ENCODE assay signal across 7 cellular contexts in genomic region chr14:105092912-105093425, GRCh38. TPM values are rescaled to one million over a fixed set of nuclear protein-coding genes. Genes with fewer than 3 reads are reported as not detected.
DNase-seq lines count a peak whose midpoint lies in the region; ATAC-seq lines count a peak whose summit lies in the region.

No MANE protein-coding gene starts in this region.

- peak; percentile 65 for DNase-seq in HuH-7 (ENCODE audit: low spot score)
- peak; percentile 71 for DNase-seq in activated CD4-positive, alpha-beta memory T cell treated with anti-CD3 and anti-CD28 coated beads, Interleukin-2, amount 10 ng/mL, durations not matched to agents 7 days and 5 days
- DNase-seq in effector CD8-positive, alpha-beta T cell (lab: John Stamatoyannopoulos, UW) = peak; percentile 38
- peak; percentile 47 for DNase-seq in mucosa of gallbladder (ENCODE audit: low spot score)
- DNase-seq in stimulated activated naive CD8-positive, alpha-beta T cell treated with anti-CD3 and anti-CD28 coated beads, Interleukin-15, Interleukin-2, amounts not matched to agents 100 U/mL and 50 U/mL, for 24 hours = peak; percentile 73
- no peak for DNase-seq in GM19240 (ENCODE audit: insufficient read length, low spot score)

- peak overlapping the region; percentile 77 for H3K4me3 Mint-ChIP-seq in activated CD4-positive, alpha-beta memory T cell treated with anti-CD3 and anti-CD28 coated beads, Interleukin-2, amount 10 ng/mL, durations not matched to agents 7 days and 5 days

- no peaks in the 10 kb centered on the region for H3K36me3 Mint-ChIP-seq in activated CD4-positive, alpha-beta memory T cell treated with anti-CD3 and anti-CD28 coated beads, Interleukin-2, amount 10 ng/mL, durations not matched to agents 7 days and 5 days (ENCODE audit: low read depth)

- POLR2A ChIA-PET in activated CD4-positive, alpha-beta memory T cell treated with anti-CD3 and anti-CD28 coated beads, Interleukin-2, amount 10 ng/mL, durations not matched to agents 7 days and 5 days (lab: Charles Lee) = interaction anchor here (1.0 kb wide), 1 partner anchor 28 kb away, joined by 3 read pairs; the partner anchor contains the start of gene GPR132

- peak overlapping the region; percentile 69 for H3K27ac Mint-ChIP-seq in activated CD4-positive, alpha-beta memory T cell treated with anti-CD3 and anti-CD28 coated beads, Interleukin-2, amount 10 ng/mL, durations not matched to agents 7 days and 5 days

- peak; percentile 37 for ATAC-seq in GM18511 (IDR thresholded peaks at IDR 0.05; ENCODE audit: unreplicated experiment)
- ATAC-seq in stimulated activated naive CD8-positive, alpha-beta T cell treated with anti-CD3 and anti-CD28 coated beads, Interleukin-15, Interleukin-2, amounts not matched to agents 100 U/mL and 50 U/mL, for 24 hours = peak; percentile 6

- H3K4me1 Mint-ChIP-seq in activated CD4-positive, alpha-beta memory T cell treated with anti-CD3 and anti-CD28 coated beads, Interleukin-2, amount 10 ng/mL, durations not matched to agents 7 days and 5 days = peaks cover 28% of the 10 kb centered on the region

- no peaks in the 10 kb centered on the region for H3K9me3 Mint-ChIP-seq in activated CD4-positive, alpha-beta memory T cell treated with anti-CD3 and anti-CD28 coated beads, Interleukin-2, amount 10 ng/mL, durations not matched to agents 7 days and 5 days

- H3K27me3 Mint-ChIP-seq in activated CD4-positive, alpha-beta memory T cell treated with anti-CD3 and anti-CD28 coated beads, Interleukin-2, amount 10 ng/mL, durations not matched to agents 7 days and 5 days = peaks cover 7% of the 10 kb centered on the region

- CTCF ChIA-PET in activated CD4-positive, alpha-beta memory T cell treated with anti-CD3 and anti-CD28 coated beads, Interleukin-2, amount 10 ng/mL, durations not matched to agents 7 days and 5 days (lab: Charles Lee) = no interaction called here

RNA-seq across cellular contexts. Expression of gene GPR132, which starts 27.7 kb away (rescaled TPM):
- total RNA-seq in activated CD4-positive, alpha-beta memory T cell treated with anti-CD3 and anti-CD28 coated beads, Interleukin-2, amount 10 ng/mL, durations not matched to agents 7 days and 5 days = 10 to 100 TPM; 51.2 to 51.4 TPM
- total RNA-seq in mucosa of gallbladder = 3.7 TPM

Comparison
In these comparisons a context has a peak if more than half of its experiments do, and no peak if none do; other contexts are left out.
1. RNA of gene GPR132, which starts 27.7 kb away (total RNA-seq): 51.2 to 51.4 TPM in activated CD4-positive, alpha-beta memory T cell treated with anti-CD3 and anti-CD28 coated beads, Interleukin-2, amount 10 ng/mL, durations not matched to agents 7 days and 5 days; 3.7 TPM in mucosa of gallbladder (single experiment); every median in the first group is over 10 times any median in the second.